Comparison of ENCODE assay signal across 16 cellular contexts in genomic region chr18:26746284-26747130, GRCh38.
A peak's percentile ranks its signal among the peaks of the same experiment; 100 is the strongest.
DNase-seq lines count a peak whose midpoint lies in the region; ATAC-seq, FAIRE-seq and TF ChIP-seq lines count a peak whose summit lies in the region.
"Had no signal": no experiment of that assay in that cellular context is flagged by ENCODE, and none has a peak within 500 bp of the region (broad histone marks: within the 10 kb centered on the region; RNA-seq: fewer than 3 reads in every experiment).

No MANE protein-coding gene starts in this region.

- peaks cover 2% of the 10 kb centered on the region for H3K9me3 Mint-ChIP-seq in neural progenitor cell
- H3K9me3 Mint-ChIP-seq: endodermal cell had no signal

- no peaks in the 10 kb centered on the region for H3K36me3 Mint-ChIP-seq in neural progenitor cell

- peak; percentile 36 for FAIRE-seq in RCC 7860 (lab: Jason Lieb, UNC)
- FAIRE-seq: GM12878 had no signal

- TF ChIP-seq CTCF in DND-41 (IDR thresholded peaks at IDR 0.05; ENCODE audit: borderline replicate concordance, extremely low read depth, low read length, poor library complexity, severe bottlenecking) (no peak), fibroblast of mammary gland (conservative IDR thresholded peaks at IDR 0.05; ENCODE audit: control insufficient read depth, insufficient read depth, low read depth, low read length) (no peak), neural progenitor cell (IDR thresholded peaks at IDR 0.05) (no peak)

- no peaks in the 10 kb centered on the region for H3K36me3 ChIP-seq in DND-41 (ENCODE audit: insufficient read depth, low read length)
- no peaks in the 10 kb centered on the region for H3K36me3 ChIP-seq in neural progenitor cell

- H3K9me3 ChIP-seq in DND-41 (ENCODE audit: insufficient read depth, low read length, severe bottlenecking) (no peaks in the 10 kb centered on the region), neural progenitor cell (ENCODE audit: low read depth) (no peaks in the 10 kb centered on the region)
- H3K9me3 ChIP-seq: testis had no signal

- ATAC-seq in DND-41 (ENCODE audit: insufficient read depth, low read depth) = peak; percentile 40; the same call in 1 of the 3 replicates
- ATAC-seq: GM12878 had no signal

- no peaks in the 10 kb centered on the region for H4K20me1 ChIP-seq in DND-41 (ENCODE audit: insufficient read depth, low read length)
- no peaks in the 10 kb centered on the region for H4K20me1 ChIP-seq in neural progenitor cell (ENCODE audit: low read depth)

- H3K27me3 ChIP-seq in DND-41 (ENCODE audit: insufficient read depth, low read length, poor library complexity) (no peaks in the 10 kb centered on the region), neural progenitor cell (no peaks in the 10 kb centered on the region)
- H3K27me3 ChIP-seq: testis had no signal

- peaks cover 39% of the 10 kb centered on the region for H3K4me1 Mint-ChIP-seq in neural progenitor cell

- peaks cover 7% of the 10 kb centered on the region for H3K27me3 Mint-ChIP-seq in neural progenitor cell (ENCODE audit: insufficient read depth, low read depth)

- H3K9ac ChIP-seq in DND-41 (ENCODE audit: low read depth, low read length) (no peak overlapping the region), neural progenitor cell (no peak overlapping the region)

- H3K4me3 ChIP-seq in DND-41 (ENCODE audit: low read depth in 1 of 2, low read length in 2 of 2) (no peak overlapping the region), fibroblast of mammary gland (ENCODE audit: control insufficient read depth, low read depth, low read length) (no peak overlapping the region), neural progenitor cell (no peak overlapping the region)
- H3K4me3 ChIP-seq: GM12878, testis had no signal

- H3K4me2 ChIP-seq in DND-41 (ENCODE audit: insufficient read depth, low read length) (no peak overlapping the region), neural progenitor cell (peak overlapping the region; percentile 40)

- H3K27ac ChIP-seq in DND-41 (ENCODE audit: low read length) (peak overlapping the region; percentile 46; the same call in 1 of the 2 replicates), neural progenitor cell (no peak overlapping the region)
- H3K27ac ChIP-seq: HL-60, testis had no signal

- H3K79me2 ChIP-seq in DND-41 (ENCODE audit: insufficient read depth, low read length) (no peaks in the 10 kb centered on the region), neural progenitor cell (ENCODE audit: low read depth) (no peaks in the 10 kb centered on the region)

- H3K4me1 ChIP-seq in DND-41 (ENCODE audit: insufficient read depth, low read length) (peaks cover 27% of the 10 kb centered on the region), neural progenitor cell (peaks cover 20% of the 10 kb centered on the region)

- peak overlapping the region; percentile 74 for H3K27ac Mint-ChIP-seq in neural progenitor cell
- H3K27ac Mint-ChIP-seq: endodermal cell had no signal

- H2AFZ ChIP-seq in DND-41 (ENCODE audit: low read depth, low read length) = peak overlapping the region; percentile 29
- peak overlapping the region; percentile 26 for H2AFZ ChIP-seq in neural progenitor cell (replicated peaks)

- no peak overlapping the region for H3K4me3 Mint-ChIP-seq in neural progenitor cell
- H3K4me3 Mint-ChIP-seq: endodermal cell had no signal

- H3F3A ChIP-seq in neural progenitor cell (ENCODE audit: low read depth) = no peaks in the 10 kb centered on the region

- DNase-seq in DND-41 (no peak), RCC 7860 (ENCODE audit: low spot score) (peak; percentile 39), fibroblast of mammary gland (ENCODE audit: low read depth) (peak; percentile 26), neural progenitor cell (ENCODE audit: low spot score) (no peak), NCI-H1092 treated with DMSO at 0.1 percent for 48 hours (lab: John Stamatoyannopoulos, UW) (no peak), SIG-M5 treated with dmso at 0.1 percent for 504 hours (lab: John Stamatoyannopoulos, UW; ENCODE audit: unreplicated experiment) (no peak), T1000 (lab: John Stamatoyannopoulos, UW) (no peak)
- DNase-seq in NK-92 treated with Interleukin-12 subunit alpha and Interleukin-12 subunit beta, amount 100 ng/mL, for 24 hours (lab: John Stamatoyannopoulos, UW) = no peak
- DNase-seq: activated CD8-positive, alpha-beta memory T cell treated with anti-CD3 and anti-CD28 coated beads for 24 hours; endodermal cell; NCI-H1092; NCI-H748 treated with DMSO at 0.1 percent for 48 hours; occipital lobe; testis had no signal

Comparison
In these comparisons a context has a peak if more than half of its experiments do, and no peak if none do; other contexts are left out.
1. DNase-seq: peak in RCC 7860 (single experiment) and fibroblast of mammary gland (single experiment); none in DND-41 (single experiment), neural progenitor cell (single experiment), NCI-H1092 treated with DMSO at 0.1 percent for 48 hours (single experiment), NK-92 treated with Interleukin-12 subunit alpha and Interleukin-12 subunit beta, amount 100 ng/mL, for 24 hours (single experiment), SIG-M5 treated with dmso at 0.1 percent for 504 hours (single experiment) and T1000 (single experiment).